ENCODE assay signal across 8 cellular contexts in genomic region chr19:13436352-13436751, GRCh38.
"Had no signal": no experiment of that assay in that cellular context is flagged by ENCODE, and none has a peak within 500 bp of the region (broad histone marks: within the 10 kb centered on the region; RNA-seq: fewer than 3 reads in every experiment).

No MANE protein-coding gene starts in this region.

- FAIRE-seq: HTR-8/SVneo had no signal

- H3K27ac Mint-ChIP-seq: IgD-negative memory B cell had no signal

- ATAC-seq: HCT116 had no signal

- H3K4me3 ChIP-seq: GM23248, HAP-1 had no signal

- H3K27ac ChIP-seq: GM23248 had no signal

- H3K9ac ChIP-seq: GM23248 had no signal

- H3K4me3 Mint-ChIP-seq: IgD-negative memory B cell had no signal

- DNase-seq: GM23248, GOT3, H7, KG1 had no signal

- H3K4me1 ChIP-seq: HAP-1 had no signal

- H2AFZ ChIP-seq: GM23248 had no signal

- H3K4me1 Mint-ChIP-seq: IgD-negative memory B cell had no signal

- H3K9me3 ChIP-seq: HAP-1 had no signal

- H3K36me3 ChIP-seq: HAP-1 had no signal
